In the genomic region with DNA sequence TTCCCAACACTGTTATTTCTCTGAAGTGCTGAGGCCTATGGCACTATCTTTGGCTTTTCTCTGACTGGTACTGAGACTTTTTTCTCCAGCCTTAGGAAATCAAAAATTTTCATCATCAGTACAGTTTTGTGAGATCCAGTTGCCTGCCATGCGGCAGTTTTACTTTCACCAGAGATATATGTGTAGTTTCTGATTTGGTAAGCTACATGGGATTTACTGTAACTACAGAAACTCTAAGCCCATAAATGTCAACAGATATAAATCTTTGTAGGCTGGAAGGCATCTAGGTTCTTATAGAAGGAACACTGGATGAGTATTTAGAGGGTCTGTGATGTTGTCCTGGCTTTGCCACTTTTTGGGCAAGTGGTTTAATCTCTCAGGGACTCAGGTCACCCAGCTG, we compare ENCODE assay signal across 1 cellular context.
TF ChIP-seq lines count a peak whose summit lies in the region.

No MANE protein-coding gene starts in this region.

TF ChIP-seq in WTC11, 78 proteins besides CTCF, POLR2A, EP300 and RAD21 (continued from another document):
- TF ChIP-seq, protein P1, sequence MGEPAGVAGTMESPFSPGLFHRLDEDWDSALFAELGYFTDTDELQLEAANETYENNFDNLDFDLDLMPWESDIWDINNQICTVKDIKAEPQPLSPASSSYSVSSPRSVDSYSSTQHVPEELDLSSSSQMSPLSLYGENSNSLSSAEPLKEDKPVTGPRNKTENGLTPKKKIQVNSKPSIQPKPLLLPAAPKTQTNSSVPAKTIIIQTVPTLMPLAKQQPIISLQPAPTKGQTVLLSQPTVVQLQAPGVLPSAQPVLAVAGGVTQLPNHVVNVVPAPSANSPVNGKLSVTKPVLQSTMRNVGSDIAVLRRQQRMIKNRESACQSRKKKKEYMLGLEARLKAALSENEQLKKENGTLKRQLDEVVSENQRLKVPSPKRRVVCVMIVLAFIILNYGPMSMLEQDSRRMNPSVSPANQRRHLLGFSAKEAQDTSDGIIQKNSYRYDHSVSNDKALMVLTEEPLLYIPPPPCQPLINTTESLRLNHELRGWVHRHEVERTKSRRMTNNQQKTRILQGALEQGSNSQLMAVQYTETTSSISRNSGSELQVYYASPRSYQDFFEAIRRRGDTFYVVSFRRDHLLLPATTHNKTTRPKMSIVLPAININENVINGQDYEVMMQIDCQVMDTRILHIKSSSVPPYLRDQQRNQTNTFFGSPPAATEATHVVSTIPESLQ (CRISPR knock-in tag; IDR thresholded peaks at IDR 0.05): no peak
- TF ChIP-seq ZNF317 (CRISPR knock-in tag; IDR thresholded peaks at IDR 0.05; ENCODE audit: borderline replicate concordance, low read depth): no peak
- TF ChIP-seq, protein P2, sequence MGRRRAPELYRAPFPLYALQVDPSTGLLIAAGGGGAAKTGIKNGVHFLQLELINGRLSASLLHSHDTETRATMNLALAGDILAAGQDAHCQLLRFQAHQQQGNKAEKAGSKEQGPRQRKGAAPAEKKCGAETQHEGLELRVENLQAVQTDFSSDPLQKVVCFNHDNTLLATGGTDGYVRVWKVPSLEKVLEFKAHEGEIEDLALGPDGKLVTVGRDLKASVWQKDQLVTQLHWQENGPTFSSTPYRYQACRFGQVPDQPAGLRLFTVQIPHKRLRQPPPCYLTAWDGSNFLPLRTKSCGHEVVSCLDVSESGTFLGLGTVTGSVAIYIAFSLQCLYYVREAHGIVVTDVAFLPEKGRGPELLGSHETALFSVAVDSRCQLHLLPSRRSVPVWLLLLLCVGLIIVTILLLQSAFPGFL (CRISPR knock-in tag; IDR thresholded peaks at IDR 0.05; ENCODE audit: borderline replicate concordance): no peak
- no peak for TF ChIP-seq ZNF423 (CRISPR knock-in tag; IDR thresholded peaks at IDR 0.05)
- TF ChIP-seq ZNF396 (CRISPR knock-in tag; IDR thresholded peaks at IDR 0.05; ENCODE audit: borderline replicate concordance): no peak
- TF ChIP-seq ZNF138 (CRISPR knock-in tag; conservative IDR thresholded peaks at IDR 0.05): no peak
- no peak for TF ChIP-seq ETV6 (CRISPR knock-in tag; IDR thresholded peaks at IDR 0.05)
- TF ChIP-seq, protein P3, sequence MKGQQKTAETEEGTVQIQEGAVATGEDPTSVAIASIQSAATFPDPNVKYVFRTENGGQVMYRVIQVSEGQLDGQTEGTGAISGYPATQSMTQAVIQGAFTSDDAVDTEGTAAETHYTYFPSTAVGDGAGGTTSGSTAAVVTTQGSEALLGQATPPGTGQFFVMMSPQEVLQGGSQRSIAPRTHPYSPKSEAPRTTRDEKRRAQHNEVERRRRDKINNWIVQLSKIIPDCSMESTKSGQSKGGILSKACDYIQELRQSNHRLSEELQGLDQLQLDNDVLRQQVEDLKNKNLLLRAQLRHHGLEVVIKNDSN (CRISPR knock-in tag; IDR thresholded peaks at IDR 0.05): no peak
- TF ChIP-seq HMGA2 (CRISPR knock-in tag; IDR thresholded peaks at IDR 0.05): no peak
- TF ChIP-seq MXD4 (CRISPR knock-in tag; IDR thresholded peaks at IDR 0.05; ENCODE audit: borderline replicate concordance): no peak
- TF ChIP-seq, protein P4, sequence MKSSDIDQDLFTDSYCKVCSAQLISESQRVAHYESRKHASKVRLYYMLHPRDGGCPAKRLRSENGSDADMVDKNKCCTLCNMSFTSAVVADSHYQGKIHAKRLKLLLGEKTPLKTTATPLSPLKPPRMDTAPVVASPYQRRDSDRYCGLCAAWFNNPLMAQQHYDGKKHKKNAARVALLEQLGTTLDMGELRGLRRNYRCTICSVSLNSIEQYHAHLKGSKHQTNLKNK (CRISPR knock-in tag; IDR thresholded peaks at IDR 0.05): no peak
- TF ChIP-seq, protein P5, sequence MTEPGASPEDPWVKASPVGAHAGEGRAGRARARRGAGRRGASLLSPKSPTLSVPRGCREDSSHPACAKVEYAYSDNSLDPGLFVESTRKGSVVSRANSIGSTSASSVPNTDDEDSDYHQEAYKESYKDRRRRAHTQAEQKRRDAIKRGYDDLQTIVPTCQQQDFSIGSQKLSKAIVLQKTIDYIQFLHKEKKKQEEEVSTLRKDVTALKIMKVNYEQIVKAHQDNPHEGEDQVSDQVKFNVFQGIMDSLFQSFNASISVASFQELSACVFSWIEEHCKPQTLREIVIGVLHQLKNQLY (CRISPR knock-in tag; IDR thresholded peaks at IDR 0.05): no peak
- TF ChIP-seq, protein P6, sequence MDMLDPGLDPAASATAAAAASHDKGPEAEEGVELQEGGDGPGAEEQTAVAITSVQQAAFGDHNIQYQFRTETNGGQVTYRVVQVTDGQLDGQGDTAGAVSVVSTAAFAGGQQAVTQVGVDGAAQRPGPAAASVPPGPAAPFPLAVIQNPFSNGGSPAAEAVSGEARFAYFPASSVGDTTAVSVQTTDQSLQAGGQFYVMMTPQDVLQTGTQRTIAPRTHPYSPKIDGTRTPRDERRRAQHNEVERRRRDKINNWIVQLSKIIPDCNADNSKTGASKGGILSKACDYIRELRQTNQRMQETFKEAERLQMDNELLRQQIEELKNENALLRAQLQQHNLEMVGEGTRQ (CRISPR knock-in tag; IDR thresholded peaks at IDR 0.05): no peak
- no peak for TF ChIP-seq FOXP1 (CRISPR knock-in tag; IDR thresholded peaks at IDR 0.05; ENCODE audit: borderline replicate concordance)
- TF ChIP-seq, protein P7, sequence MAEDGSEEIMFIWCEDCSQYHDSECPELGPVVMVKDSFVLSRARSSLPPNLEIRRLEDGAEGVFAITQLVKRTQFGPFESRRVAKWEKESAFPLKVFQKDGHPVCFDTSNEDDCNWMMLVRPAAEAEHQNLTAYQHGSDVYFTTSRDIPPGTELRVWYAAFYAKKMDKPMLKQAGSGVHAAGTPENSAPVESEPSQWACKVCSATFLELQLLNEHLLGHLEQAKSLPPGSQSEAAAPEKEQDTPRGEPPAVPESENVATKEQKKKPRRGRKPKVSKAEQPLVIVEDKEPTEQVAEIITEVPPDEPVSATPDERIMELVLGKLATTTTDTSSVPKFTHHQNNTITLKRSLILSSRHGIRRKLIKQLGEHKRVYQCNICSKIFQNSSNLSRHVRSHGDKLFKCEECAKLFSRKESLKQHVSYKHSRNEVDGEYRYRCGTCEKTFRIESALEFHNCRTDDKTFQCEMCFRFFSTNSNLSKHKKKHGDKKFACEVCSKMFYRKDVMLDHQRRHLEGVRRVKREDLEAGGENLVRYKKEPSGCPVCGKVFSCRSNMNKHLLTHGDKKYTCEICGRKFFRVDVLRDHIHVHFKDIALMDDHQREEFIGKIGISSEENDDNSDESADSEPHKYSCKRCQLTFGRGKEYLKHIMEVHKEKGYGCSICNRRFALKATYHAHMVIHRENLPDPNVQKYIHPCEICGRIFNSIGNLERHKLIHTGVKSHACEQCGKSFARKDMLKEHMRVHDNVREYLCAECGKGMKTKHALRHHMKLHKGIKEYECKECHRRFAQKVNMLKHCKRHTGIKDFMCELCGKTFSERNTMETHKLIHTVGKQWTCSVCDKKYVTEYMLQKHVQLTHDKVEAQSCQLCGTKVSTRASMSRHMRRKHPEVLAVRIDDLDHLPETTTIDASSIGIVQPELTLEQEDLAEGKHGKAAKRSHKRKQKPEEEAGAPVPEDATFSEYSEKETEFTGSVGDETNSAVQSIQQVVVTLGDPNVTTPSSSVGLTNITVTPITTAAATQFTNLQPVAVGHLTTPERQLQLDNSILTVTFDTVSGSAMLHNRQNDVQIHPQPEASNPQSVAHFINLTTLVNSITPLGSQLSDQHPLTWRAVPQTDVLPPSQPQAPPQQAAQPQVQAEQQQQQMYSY (CRISPR knock-in tag; IDR thresholded peaks at IDR 0.05): no peak
